22 cellular contexts compared by ENCODE assay signal in genomic region chr6:92708945-92709344, GRCh38.
"Had no signal": no experiment of that assay in that cellular context is flagged by ENCODE, and none has a peak within 500 bp of the region (broad histone marks: within the 10 kb centered on the region; RNA-seq: fewer than 3 reads in every experiment).

No MANE protein-coding gene starts in this region.

- ATAC-seq: esophagus mucosa, gastrocnemius medialis, heart right ventricle, left cardiac atrium, left ventricle myocardium superior, lower lobe of right lung had no signal

- H3K27ac ChIP-seq: coronary artery, dorsolateral prefrontal cortex, epithelial cell of prostate, esophagus squamous epithelium, gastrocnemius medialis, heart right ventricle, lower lobe of right lung had no signal

- H3K27me3 ChIP-seq: dorsolateral prefrontal cortex, esophagus squamous epithelium, gastrocnemius medialis, heart right ventricle had no signal

- DNase-seq: dermis blood vessel endothelial cell; dorsolateral prefrontal cortex; effector CD4-positive, alpha-beta T cell; effector memory CD4-positive, alpha-beta T cell; erythroblast; esophagus squamous epithelium; foreskin fibroblast; foreskin melanocyte; gastrocnemius medialis; glutamatergic neuron; head of caudate nucleus; heart right ventricle; hippocampal formation; left cardiac atrium; left ventricle myocardium superior; lower lobe of right lung; mesendoderm; midbrain; naive B cell had no signal

- H3K36me3 ChIP-seq: esophagus squamous epithelium, gastrocnemius medialis, heart right ventricle, lower lobe of right lung had no signal

- H3K4me3 ChIP-seq: coronary artery, dorsolateral prefrontal cortex, esophagus squamous epithelium, gastrocnemius medialis, heart right ventricle, lower lobe of right lung had no signal

- H3K4me1 ChIP-seq: esophagus squamous epithelium, gastrocnemius medialis, heart right ventricle, lower lobe of right lung had no signal

- H3K9me3 ChIP-seq: esophagus squamous epithelium, gastrocnemius medialis, lower lobe of right lung had no signal
